Comparison of ENCODE assay signal across 8 cellular contexts in genomic region chr19:29665215-29665825, GRCh38. TPM values are rescaled to one million over a fixed set of nuclear protein-coding genes. Genes with fewer than 3 reads are reported as not detected.
A peak's percentile ranks its signal among the peaks of the same experiment; 100 is the strongest.
DNase-seq lines count a peak whose midpoint lies in the region; ATAC-seq, FAIRE-seq and TF ChIP-seq lines count a peak whose summit lies in the region.

A gene with protein sequence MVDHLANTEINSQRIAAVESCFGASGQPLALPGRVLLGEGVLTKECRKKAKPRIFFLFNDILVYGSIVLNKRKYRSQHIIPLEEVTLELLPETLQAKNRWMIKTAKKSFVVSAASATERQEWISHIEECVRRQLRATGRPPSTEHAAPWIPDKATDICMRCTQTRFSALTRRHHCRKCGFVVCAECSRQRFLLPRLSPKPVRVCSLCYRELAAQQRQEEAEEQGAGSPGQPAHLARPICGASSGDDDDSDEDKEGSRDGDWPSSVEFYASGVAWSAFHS (plus strand): TSS chr19:29665461. CDS start chr19:29673840, 8,379 bp downstream.

- peaks cover 0 to 1% of the 10 kb centered on the region in 2 experiments for H4K20me1 ChIP-seq in H1 (replicated peaks in 1 of 2; ENCODE audit: control insufficient read depth in 1 of 2, insufficient read depth in 2 of 2, low read length in 2 of 2)

- H3K27me3 ChIP-seq in H1 (replicated peaks in 1 of 4; ENCODE audit: control insufficient read depth in 3 of 4, extremely low read depth in 1 of 4, insufficient read depth in 3 of 4, low read length in 3 of 4), result peaks cover 0 to 10% (median 1%) of the 10 kb centered on the region in 4 experiments; a peak in 4 of 7 replicates

- peak within 1 kb of the TSS; percentile 75; the same call in 1 of the 2 replicates for H2BK12ac ChIP-seq in H1 (ENCODE audit: low read depth, low read length)

- peak; percentile 88 for ATAC-seq in HG03354 (IDR thresholded peaks at IDR 0.05; ENCODE audit: poor library complexity, severe bottlenecking, unreplicated experiment)

- WGBS in H1 (ENCODE audit: extremely low coverage in 1 of 2, insufficient coverage in 1 of 2, insufficient read length in 1 of 2, insufficient replicate concordance in 2 of 2, low coverage in 1 of 2, low lambda C conversion rate in 2 of 2, missing lambda C conversion rate in 1 of 2), 2 experiments, result 3% methylated on average over 31 of the region's 75 CpGs; no CpG with 5 or more reads in 1 of the 2 experiments

- peaks cover 0 to 21% of the 10 kb centered on the region in 2 experiments; a peak in 1 of 4 replicates for H3K79me2 ChIP-seq in H1 (ENCODE audit: control insufficient read depth in 1 of 2, insufficient read depth in 2 of 2, low read length in 2 of 2)

- H2BK120ac ChIP-seq in H1 (replicated peaks; ENCODE audit: low read depth, low read length), result no peak within 1 kb of the TSS

- H3K14ac ChIP-seq in H1 (ENCODE audit: insufficient read length), result no peak within 1 kb of the TSS

- peak within 1 kb of the TSS; percentile 22 for H3K56ac ChIP-seq in H1 (replicated peaks; ENCODE audit: insufficient read length, low read depth, low read length)

- TF ChIP-seq RAD21 in H1 (IDR thresholded peaks at IDR 0.05 in 1 of 2, conservative IDR thresholded peaks at IDR 0.05 in 1 of 2; ENCODE audit: low read depth in 2 of 2, low read length in 2 of 2), result no peak

- H3K9me3 ChIP-seq in H1 (ENCODE audit: insufficient read depth in 2 of 2, low read depth in 1 of 2, low read length in 1 of 2), result no peaks in the 10 kb centered on the region

- H3K23ac ChIP-seq in H1 (ENCODE audit: insufficient read length), result no peak within 1 kb of the TSS

- no peak within 1 kb of the TSS for H3K27ac ChIP-seq in H1 (ENCODE audit: low read depth, low read length)

- H3K4me2 ChIP-seq in H1 (ENCODE audit: insufficient read depth in 1 of 2, low read depth in 2 of 2, low read length in 2 of 2), result peak within 1 kb of the TSS; percentile 73 to 98

- no peak within 1 kb of the TSS for H2BK15ac ChIP-seq in H1 (ENCODE audit: low read length)

- 0 out of 2 replicates have a peak within 1 kb of the TSS, but pooled peaks have one; percentile 18 for H2AFZ ChIP-seq in H1 (ENCODE audit: low read length)

- peaks cover 0 to 21% (median 18%) of the 10 kb centered on the region in 4 experiments; a peak in 6 of 7 replicates for H3K4me1 ChIP-seq in H1 (replicated peaks in 1 of 4; ENCODE audit: control insufficient read depth in 3 of 4, insufficient read depth in 4 of 4, low read length in 3 of 4)

- H3K9ac ChIP-seq in H1 (replicated peaks in 1 of 4; ENCODE audit: extremely low read depth in 1 of 4, low read depth in 3 of 4, low read length in 3 of 4), result peak within 1 kb of the TSS in 3 of 4 experiments; percentile 34 to 78 (median 54); a peak in 5 of 7 replicates

- TF ChIP-seq EP300 in H1 (IDR thresholded peaks at IDR 0.05; ENCODE audit: borderline replicate concordance in 1 of 2, low read depth in 2 of 2, low read length in 2 of 2), result no peak

- 0 out of 2 replicates have a peak within 1 kb of the TSS, but pooled peaks have one; percentile 2 for H2AK5ac ChIP-seq in H1 (ENCODE audit: low read depth, low read length)

- DNase-seq in CD1c-positive myeloid dendritic cell (ENCODE audit: extremely low spot score), result peak; percentile 93
- DNase-seq in NOMO-1 (lab: John Stamatoyannopoulos, UW; ENCODE audit: unreplicated experiment in 2 of 2), result peak; percentile 76 to 90
- DNase-seq in activated CD8-positive, alpha-beta memory T cell treated with anti-CD3 and anti-CD28 coated beads for 4 hours (ENCODE audit: low read depth in 2 of 2), result peak; percentile 63
- peak in 1 of 2 experiments; percentile 96 for DNase-seq in H1 (ENCODE audit: low read depth in 1 of 2, low spot score in 2 of 2)
- peak; percentile 96 for DNase-seq in mesenteric fat pad (ENCODE audit: low spot score)
- peak; percentile 62 for DNase-seq in stimulated activated CD8-positive, alpha-beta memory T cell treated with anti-CD3 and anti-CD28 coated beads, Interleukin-15, amount 100 ng/mL, for 1 hour (ENCODE audit: low read depth)

- H3K23me2 ChIP-seq in H1 (ENCODE audit: low read depth, low read length), result peaks cover 13% of the 10 kb centered on the region

- H3K36me3 ChIP-seq in H1 (ENCODE audit: control insufficient read depth in 2 of 4, insufficient read depth in 4 of 4, low read length in 3 of 4), result no peaks in the 10 kb centered on the region

- no peak for TF ChIP-seq CTCF in H1 (IDR thresholded peaks at IDR 0.05; ENCODE audit: control extremely low read depth in 1 of 3, insufficient read depth in 1 of 3, low read depth in 1 of 3, low read length in 3 of 3)

- no peak within 1 kb of the TSS for H3K4ac ChIP-seq in H1 (replicated peaks; ENCODE audit: insufficient read length, low read depth, low read length)

- CTCF ChIA-PET in H1 (lab: Charles Lee; ENCODE audit: partially characterized antibody), result interaction anchor here (0.6 to 5.3 kb wide), 7 partner anchors 26 to 515 kb away, joined by 3 to 79 read pairs (median 5); partner anchors contain the start of gene POP4

- peak within 1 kb of the TSS; percentile 55 for H3K18ac ChIP-seq in H1 (ENCODE audit: extremely low read depth, low read length)

- no peak within 1 kb of the TSS for H4K5ac ChIP-seq in H1 (ENCODE audit: insufficient read length, low read depth, low read length)

- POLR2A ChIA-PET in H1 (lab: Charles Lee; ENCODE audit: partially characterized antibody), result interaction anchor here (0.6 to 1.6 kb wide), 6 partner anchors 13 to 193 kb away, joined by 3 to 6 read pairs (median 4); partner anchors contain the start of gene POP4

- TF ChIP-seq POLR2A in GM19193 (IDR thresholded peaks at IDR 0.05; ENCODE audit: extremely low read depth, insufficient read depth, insufficient read length) (peak; percentile 48), H1 (IDR thresholded peaks at IDR 0.05; ENCODE audit: control extremely low read depth in 1 of 2, low read depth in 2 of 2, low read length in 2 of 2) (peak in 1 of 2 experiments; percentile 23; a peak in 1 of 3 replicates)

- no peak within 1 kb of the TSS; the same call in 1 of the 2 replicates for H2BK20ac ChIP-seq in H1 (ENCODE audit: low read length)

- peak within 1 kb of the TSS; percentile 94 for H4K8ac ChIP-seq in H1 (ENCODE audit: extremely low read depth, insufficient read depth, low read length)

- peak within 1 kb of the TSS; percentile 12 for H4K91ac ChIP-seq in H1 (replicated peaks; ENCODE audit: insufficient read length, low read length)

- FAIRE-seq in H1 (lab: Jason Lieb, UNC), result no peak

- peak within 1 kb of the TSS; percentile 85 for H2BK5ac ChIP-seq in H1 (ENCODE audit: low read depth, low read length)

- H3K4me3 ChIP-seq in H1 (ENCODE audit: extremely low read depth in 1 of 4, insufficient read depth in 2 of 4, low read depth in 3 of 4, low read length in 4 of 4), result peak within 1 kb of the TSS; percentile 34 to 97 (median 74)

- peaks cover 13% of the 10 kb centered on the region; the same call in 1 of the 2 replicates for H3K79me1 ChIP-seq in H1 (ENCODE audit: low read depth, low read length)

TF ChIP-seq in H1, 55 proteins besides CTCF, POLR2A, EP300 and RAD21:
- TF ChIP-seq CBX5 (IDR thresholded peaks at IDR 0.05; ENCODE audit: low read depth, low read length) (no peak), CBX8 (IDR thresholded peaks at IDR 0.05; ENCODE audit: borderline replicate concordance, low read depth, low read length) (no peak), TAF1 (IDR thresholded peaks at IDR 0.05; ENCODE audit: low read depth, low read length) (0 out of 2 replicates have a peak, but pooled peaks have one; percentile 10), SIRT6 (IDR thresholded peaks at IDR 0.05; ENCODE audit: low read length) (no peak), KDM4A (IDR thresholded peaks at IDR 0.05; ENCODE audit: low read depth, low read length, severe bottlenecking) (peak; percentile 92), CREB1 (IDR thresholded peaks at IDR 0.05) (0 out of 2 replicates have a peak, but pooled peaks have one; percentile 26), MAX (IDR thresholded peaks at IDR 0.05) (0 out of 2 replicates have a peak, but pooled peaks have one; percentile 8), POLR2AphosphoS5 (IDR thresholded peaks at IDR 0.05; ENCODE audit: low read depth, low read length) (no peak), CHD1 (IDR thresholded peaks at IDR 0.05; ENCODE audit: low read depth, low read length) (no peak), PHF8 (conservative IDR thresholded peaks at IDR 0.05; ENCODE audit: low read depth, low read length) (peak; percentile 55), ASH2L (IDR thresholded peaks at IDR 0.05; ENCODE audit: low read length) (peak; percentile 33), TCF12 (IDR thresholded peaks at IDR 0.05; ENCODE audit: low read depth, low read length) (no peak)

RNA-seq across cellular contexts. Expression of the gene that starts here (rescaled TPM):
- total RNA-seq in H1 (2021; fragmentation: NEBNext Ultra II Directional; extraction: Animal tissue kit (Norgen Biotek cat#: 25700)), result 11.1 and 12.0 TPM in 2 replicates
- polyA plus RNA-seq in H1 (2011; rRNA removed), result 18.4 and 21.8 TPM in 2 replicates
- polyA plus RNA-seq in H1 (2011; cell fraction: cytosol; rRNA removed), result 16.3 TPM
- polyA plus RNA-seq in H1 (2011; cell fraction: nucleus; rRNA removed), result 15.9 TPM
- 5.3 to 10.2 TPM (median 9.3 TPM) in 4 replicates for polyA plus RNA-seq in H1 (2012, experiment 1 of 2)
- polyA plus RNA-seq in H1 (2012, experiment 2 of 2), result 11.5 TPM
- 6.0 TPM for polyA plus RNA-seq in H1 (2013, experiment 1 of 2)
- 5.8 TPM for polyA plus RNA-seq in H1 (2013, experiment 2 of 2)
- polyA minus RNA-seq in H1 (2011; rRNA and poly(A)+ RNA removed), result 6.3 and 6.7 TPM in 2 replicates
- polyA minus RNA-seq in H1 (2011; cell fraction: cytosol; rRNA and poly(A)+ RNA removed), result 11.9 TPM
- 18.6 TPM for polyA minus RNA-seq in H1 (2011; cell fraction: nucleus; rRNA and poly(A)+ RNA removed)
- 9.1 TPM for total RNA-seq in mesenteric fat pad
